8 cellular contexts compared by ENCODE assay signal in genomic region chr2:134917958-134918517, GRCh38. TPM values are rescaled to one million over a fixed set of nuclear protein-coding genes. Genes with fewer than 3 reads are reported as not detected.
DNase-seq lines count a peak whose midpoint lies in the region; ATAC-seq, FAIRE-seq and TF ChIP-seq lines count a peak whose summit lies in the region.

No MANE protein-coding gene starts in this region.

- H3K9me3 ChIP-seq in endothelial cell of umbilical vein (replicated peaks; ENCODE audit: control insufficient read depth, insufficient read depth, low read length) (no peaks in the 10 kb centered on the region), upper lobe of right lung (no peaks in the 10 kb centered on the region)

- peak overlapping the region; percentile 99 for H3K4me2 ChIP-seq in endothelial cell of umbilical vein (ENCODE audit: insufficient read depth, low read length)

- H3K36me3 Mint-ChIP-seq in activated CD8-positive, alpha-beta T cell treated with anti-CD3 and anti-CD28 coated beads, Interleukin-2, amount 10 ng/mL, durations not matched to agents 7 days and 5 days (ENCODE audit: low read depth), result peaks cover 27% of the 10 kb centered on the region
- H3K36me3 Mint-ChIP-seq in natural killer cell treated with Interleukin-12 subunit alpha and Interleukin-12 subunit beta and Interleukin-15 and Interleukin-18, amount 100 ng/mL, for 72 hours, result peaks cover 8% of the 10 kb centered on the region

- in situ Hi-C loops in ACHN (cut with HindIII; ENCODE audit: low pct_ligation_motif_present, low pct_unique_long_range_greater_than_20kb, low sequenced_read_pairs), result no loop called here

- CTCF ChIA-PET in activated CD8-positive, alpha-beta T cell treated with anti-CD3 and anti-CD28 coated beads, Interleukin-2, amount 10 ng/mL, durations not matched to agents 7 days and 5 days (lab: Charles Lee), result no interaction called here
- CTCF ChIA-PET in endothelial cell of umbilical vein (lab: Charles Lee), result interaction anchor here (0.7 to 2.9 kb wide), 6 partner anchors 8 to 467 kb away, joined by 3 to 17 read pairs (median 4); no protein-coding TSS in a partner anchor

- H3K9me1 ChIP-seq in endothelial cell of umbilical vein (replicated peaks; ENCODE audit: control insufficient read depth, extremely low read depth, insufficient read depth, low read length), result no peaks in the 10 kb centered on the region

- POLR2A ChIA-PET in activated CD8-positive, alpha-beta T cell treated with anti-CD3 and anti-CD28 coated beads, Interleukin-2, amount 10 ng/mL, durations not matched to agents 7 days and 5 days (lab: Charles Lee), result interaction anchor here (0.6 to 1.7 kb wide), 7 partner anchors 9 to 613 kb away, joined by 3 to 9 read pairs (median 3); partner anchors contain the start of genes R3HDM1 and ZRANB3
- POLR2A ChIA-PET in endothelial cell of umbilical vein (lab: Charles Lee), result interaction anchor here (0.7 kb wide), 2 partner anchors 523 to 580 kb away, joined by 3 read pairs; no protein-coding TSS in a partner anchor

- peaks cover 6% of the 10 kb centered on the region for H3K27me3 Mint-ChIP-seq in activated CD8-positive, alpha-beta T cell treated with anti-CD3 and anti-CD28 coated beads, Interleukin-2, amount 10 ng/mL, durations not matched to agents 7 days and 5 days (ENCODE audit: low read depth)
- H3K27me3 Mint-ChIP-seq in natural killer cell treated with Interleukin-12 subunit alpha and Interleukin-12 subunit beta and Interleukin-15 and Interleukin-18, amount 100 ng/mL, for 72 hours, result peaks cover 0 to 4% of the 10 kb centered on the region in 2 donors

- TF ChIP-seq CTCF in endothelial cell of umbilical vein (IDR thresholded peaks at IDR 0.05; ENCODE audit: extremely low read depth in 1 of 2, insufficient read depth in 1 of 2, low read depth in 1 of 2, low read length in 2 of 2) (peak in 1 of 2 donors; percentile 35), upper lobe of right lung (IDR thresholded peaks at IDR 0.05) (peak; percentile 48)

- intact Hi-C loops in endothelial cell of umbilical vein (cut with micrococcal nuclease) (loop anchor here (1.0 to 5.0 kb wide), 5 partner anchors 135 to 823 kb away; partner anchors contain the start of genes RAB3GAP1 and UBXN4), upper lobe of right lung (cut with DNase I) (no loop called here)

- H3K9me3 Mint-ChIP-seq in activated CD8-positive, alpha-beta T cell treated with anti-CD3 and anti-CD28 coated beads, Interleukin-2, amount 10 ng/mL, durations not matched to agents 7 days and 5 days (ENCODE audit: insufficient read depth), result no peaks in the 10 kb centered on the region
- H3K9me3 Mint-ChIP-seq in natural killer cell treated with Interleukin-12 subunit alpha and Interleukin-12 subunit beta and Interleukin-15 and Interleukin-18, amount 100 ng/mL, for 72 hours, result no peaks in the 10 kb centered on the region

- H3K27ac ChIP-seq in endothelial cell of umbilical vein (ENCODE audit: insufficient read depth, low read depth, low read length) (peak overlapping the region; percentile 82), upper lobe of right lung (peak overlapping the region; percentile 99)

- DNase-seq in ACHN (peak; percentile 94), NCI-H526 (lab: John Stamatoyannopoulos, UW) (peak; percentile 90 to 98), endothelial cell of umbilical vein (ENCODE audit: low read depth, low spot score) (peak; percentile 92), upper lobe of right lung (no peak)
- peak; percentile 93 for DNase-seq in activated CD8-positive, alpha-beta T cell treated with anti-CD3 and anti-CD28 coated beads, Interleukin-2, amount 10 ng/mL, durations not matched to agents 7 days and 5 days
- DNase-seq in natural killer cell treated with Interleukin-12 subunit alpha and Interleukin-12 subunit beta and Interleukin-15 and Interleukin-18, amount 100 ng/mL, for 72 hours (ENCODE audit: low spot score), result no peak

- FAIRE-seq in endothelial cell of umbilical vein (lab: Jason Lieb, UNC), result no peak

- TF ChIP-seq POLR2A in endothelial cell of umbilical vein (IDR thresholded peaks at IDR 0.05; ENCODE audit: low read depth, low read length), result peak; percentile 78

- ATAC-seq in GM19023 (IDR thresholded peaks at IDR 0.05; ENCODE audit: unreplicated experiment) (peak; percentile 71), HG03139 (IDR thresholded peaks at IDR 0.05; ENCODE audit: unreplicated experiment) (peak; percentile 65), upper lobe of right lung (peak; percentile 86)
- ATAC-seq in activated CD8-positive, alpha-beta T cell treated with anti-CD3 and anti-CD28 coated beads, Interleukin-2, amount 10 ng/mL, durations not matched to agents 7 days and 5 days, result peak; percentile 79
- peak; percentile 81 to 83 for ATAC-seq in natural killer cell treated with Interleukin-12 subunit alpha and Interleukin-12 subunit beta and Interleukin-15 and Interleukin-18, amount 100 ng/mL, for 72 hours

- peak overlapping the region; percentile 83 for H2AFZ ChIP-seq in endothelial cell of umbilical vein (ENCODE audit: low read depth, low read length)

- H3K4me3 ChIP-seq in endothelial cell of umbilical vein (replicated peaks in 1 of 3; ENCODE audit: insufficient read depth in 1 of 3, low read depth in 1 of 3, low read length in 3 of 3), result peak overlapping the region; percentile 86 to 98 (median 93)
- peak overlapping the region; percentile 86 for H3K4me3 ChIP-seq in upper lobe of right lung

- H3K36me3 ChIP-seq in endothelial cell of umbilical vein (ENCODE audit: control insufficient read depth in 2 of 2, extremely low read depth in 1 of 2, insufficient read depth in 2 of 2, low read length in 2 of 2), result no peaks in the 10 kb centered on the region
- H3K36me3 ChIP-seq in upper lobe of right lung, result no peaks in the 10 kb centered on the region

- no peaks in the 10 kb centered on the region for H3K27me3 ChIP-seq in endothelial cell of umbilical vein (ENCODE audit: control insufficient read depth in 2 of 2, insufficient read depth in 2 of 2, low read length in 2 of 2)
- no peaks in the 10 kb centered on the region for H3K27me3 ChIP-seq in upper lobe of right lung

- peak overlapping the region; percentile 98 for H3K4me3 Mint-ChIP-seq in activated CD8-positive, alpha-beta T cell treated with anti-CD3 and anti-CD28 coated beads, Interleukin-2, amount 10 ng/mL, durations not matched to agents 7 days and 5 days
- H3K4me3 Mint-ChIP-seq in natural killer cell treated with Interleukin-12 subunit alpha and Interleukin-12 subunit beta and Interleukin-15 and Interleukin-18, amount 100 ng/mL, for 72 hours, result peak overlapping the region; percentile 96

- peaks cover 44% of the 10 kb centered on the region for H3K79me2 ChIP-seq in endothelial cell of umbilical vein (ENCODE audit: control insufficient read depth, insufficient read depth, low read length)

- peak overlapping the region; percentile 97 for H3K27ac Mint-ChIP-seq in activated CD8-positive, alpha-beta T cell treated with anti-CD3 and anti-CD28 coated beads, Interleukin-2, amount 10 ng/mL, durations not matched to agents 7 days and 5 days
- peak overlapping the region; percentile 98 for H3K27ac Mint-ChIP-seq in natural killer cell treated with Interleukin-12 subunit alpha and Interleukin-12 subunit beta and Interleukin-15 and Interleukin-18, amount 100 ng/mL, for 72 hours

- peaks cover 30% of the 10 kb centered on the region for H3K4me1 Mint-ChIP-seq in activated CD8-positive, alpha-beta T cell treated with anti-CD3 and anti-CD28 coated beads, Interleukin-2, amount 10 ng/mL, durations not matched to agents 7 days and 5 days (ENCODE audit: low read depth)
- peaks cover 18 to 31% of the 10 kb centered on the region in 2 donors for H3K4me1 Mint-ChIP-seq in natural killer cell treated with Interleukin-12 subunit alpha and Interleukin-12 subunit beta and Interleukin-15 and Interleukin-18, amount 100 ng/mL, for 72 hours (ENCODE audit: low read depth in 2 of 2)

- peaks cover 17% of the 10 kb centered on the region for H3K4me1 ChIP-seq in endothelial cell of umbilical vein (ENCODE audit: control insufficient read depth, extremely low read depth, insufficient read depth, low read length)
- peaks cover 25% of the 10 kb centered on the region for H3K4me1 ChIP-seq in upper lobe of right lung

- dilution Hi-C loops in endothelial cell of umbilical vein (cut with MboI; ENCODE audit: extremely low pct_ligation_motif_present, low sequenced_read_pairs), result no loop called here

- peak overlapping the region; percentile 94 for H3K9ac ChIP-seq in endothelial cell of umbilical vein (replicated peaks; ENCODE audit: extremely low read depth, insufficient read depth, low read length)

- peaks cover 21% of the 10 kb centered on the region for H4K20me1 ChIP-seq in endothelial cell of umbilical vein (replicated peaks; ENCODE audit: control insufficient read depth, extremely low read depth, insufficient read depth, low read length)

- BruUV-seq in endothelial cell of umbilical vein (replicated peaks; lab: Mats Ljungman, UMichigan), result TSS peak; percentile 54

TF ChIP-seq in endothelial cell of umbilical vein, 7 proteins besides CTCF, POLR2A, EP300 and RAD21:
- TF ChIP-seq GATA2 (IDR thresholded peaks at IDR 0.05; ENCODE audit: insufficient read depth, insufficient read length, low read depth, low read length), result peak; percentile 9
- TF ChIP-seq POLR2AphosphoS5 (IDR thresholded peaks at IDR 0.05; ENCODE audit: insufficient read depth, low read depth, low read length), result peak; percentile 61
- TF ChIP-seq MAX (IDR thresholded peaks at IDR 0.05; ENCODE audit: insufficient read depth, insufficient read length), result no peak

RNA-seq across cellular contexts. Expression of gene CCNT2, which starts 0.6 kb away (rescaled TPM):
- total RNA-seq in activated CD8-positive, alpha-beta T cell treated with anti-CD3 and anti-CD28 coated beads, Interleukin-2, amount 10 ng/mL, durations not matched to agents 7 days and 5 days, result 10 to 100 TPM; 37.7 to 38.0 TPM
- total RNA-seq in endothelial cell of umbilical vein (35.4 and 35.5 TPM in 2 replicates), upper lobe of right lung (38.7 TPM)
- polyA plus RNA-seq in endothelial cell of umbilical vein, result 9.3 and 10.3 TPM in 2 replicates
- polyA plus RNA-seq in endothelial cell of umbilical vein (2011; cell fraction: cytosol; rRNA removed), result 6.4 and 6.8 TPM in 2 replicates
- polyA plus RNA-seq in endothelial cell of umbilical vein (2011; cell fraction: nucleus; rRNA removed), result 45.1 and 53.9 TPM in 2 replicates
- 13.9 and 19.3 TPM in 2 replicates for polyA plus RNA-seq in endothelial cell of umbilical vein (2012)
- polyA minus RNA-seq in endothelial cell of umbilical vein, result 33.3 and 37.8 TPM in 2 replicates
- 8.3 TPM for polyA minus RNA-seq in endothelial cell of umbilical vein (2011; cell fraction: cytosol; rRNA and poly(A)+ RNA removed)
- 82.6 and 82.9 TPM in 2 replicates for polyA minus RNA-seq in endothelial cell of umbilical vein (2011; cell fraction: nucleus; rRNA and poly(A)+ RNA removed)
- total RNA-seq in natural killer cell treated with Interleukin-12 subunit alpha and Interleukin-12 subunit beta and Interleukin-15 and Interleukin-18, amount 100 ng/mL, for 72 hours, result 10 to 100 TPM; 38.9 to 55.8 TPM

Comparison
In these comparisons a context has a peak if more than half of its experiments do, and no peak if none do; other contexts are left out.
1. DNase-seq: peak in ACHN (single experiment), NCI-H526 (2 of 2), activated CD8-positive, alpha-beta T cell treated with anti-CD3 and anti-CD28 coated beads, Interleukin-2, amount 10 ng/mL, durations not matched to agents 7 days and 5 days (single experiment) and endothelial cell of umbilical vein (single experiment); none in natural killer cell treated with Interleukin-12 subunit alpha and Interleukin-12 subunit beta and Interleukin-15 and Interleukin-18, amount 100 ng/mL, for 72 hours (single experiment) and upper lobe of right lung (single experiment).
2. Peak in every context shown above with its lines, with median percentiles within 50 percentile points of each other: ATAC-seq.